Comparison of ENCODE assay signal across 22 cellular contexts in genomic region chr14:30243805-30244204, GRCh38.
DNase-seq lines count a peak whose midpoint lies in the region; ATAC-seq and TF ChIP-seq lines count a peak whose summit lies in the region.
"Had no signal": no experiment of that assay in that cellular context is flagged by ENCODE, and none has a peak within 500 bp of the region (broad histone marks: within the 10 kb centered on the region; RNA-seq: fewer than 3 reads in every experiment).

No MANE protein-coding gene starts in this region.

- H4K91ac ChIP-seq in IMR-90 (ENCODE audit: insufficient read depth, low read depth, low read length): no peak overlapping the region

- no peak overlapping the region for H2BK15ac ChIP-seq in IMR-90 (ENCODE audit: low read depth, low read length)

- ATAC-seq in IMR-90 (ENCODE audit: low read depth): peak; percentile 75
- ATAC-seq: activated CD8-positive, alpha-beta T cell treated with anti-CD3 and anti-CD28 coated beads for 36 hours; heart left ventricle; mucosa of descending colon; stimulated activated memory B cell treated with anti-CD40 and anti-IgM and Interleukin-4, amounts not matched to agents 10 μg/mL and 1 μg/mL and 100 μg/mL, for 72 hours had no signal

- H2BK20ac ChIP-seq in IMR-90 (ENCODE audit: low read depth, low read length): no peak overlapping the region

- no peak overlapping the region for H2BK5ac ChIP-seq in IMR-90 (ENCODE audit: low read depth, low read length, poor library complexity, severe bottlenecking)

- DNase-seq in AG09309 (ENCODE audit: low read depth) (peak; percentile 34), IMR-90 (peak; percentile 85), caudate nucleus (lab: John Stamatoyannopoulos, UW) (peak in 1 of 61 donors; percentile 4), iris pigment epithelial cell (ENCODE audit: low read depth) (peak; percentile 85), DMS53 (lab: John Stamatoyannopoulos, UW) (no peak), NCI-H446 treated with DMSO at 0.1 percent for 48 hours (lab: John Stamatoyannopoulos, UW) (no peak), NCI-H2107 (lab: John Stamatoyannopoulos, UW) (no peak), amniotic stem cell (lab: John Stamatoyannopoulos, UW) (no peak)
- DNase-seq: activated CD8-positive, alpha-beta T cell treated with anti-CD3 and anti-CD28 coated beads for 36 hours; DMS153; effector CD8-positive, alpha-beta T cell; H7; heart left ventricle; kidney; mucosa of descending colon; NCI-H510A; occipital lobe; upper lobe of left lung had no signal

- H4K20me1 ChIP-seq in IMR-90 (ENCODE audit: insufficient read depth, low read length): no peaks in the 10 kb centered on the region
- H4K20me1 ChIP-seq: BLaER1 had no signal

- H3K23ac ChIP-seq in IMR-90 (ENCODE audit: low read depth, low read length): no peak overlapping the region

- no peaks in the 10 kb centered on the region for H3K79me1 ChIP-seq in IMR-90 (ENCODE audit: low read depth in 1 of 2, low read length in 2 of 2)

- no peak overlapping the region for H2AK9ac ChIP-seq in IMR-90 (replicated peaks; ENCODE audit: low read depth, low read length, poor library complexity)

- no peak overlapping the region for H2AK5ac ChIP-seq in IMR-90 (ENCODE audit: low read depth, low read length)

- H3K4me2 ChIP-seq in IMR-90 (ENCODE audit: low read depth, low read length): no peak overlapping the region
- H3K4me2 ChIP-seq: BLaER1, KMS-11, PC-9 had no signal

- H3K56ac ChIP-seq in IMR-90 (ENCODE audit: extremely low read depth, insufficient read depth, low read length): no peak overlapping the region

- intact Hi-C loops in IMR-90 (cut with micrococcal nuclease): no loop called here

- no peak for TF ChIP-seq RAD21 in IMR-90 (IDR thresholded peaks at IDR 0.05; ENCODE audit: low read length)

- no peak overlapping the region for H2AFZ ChIP-seq in IMR-90 (replicated peaks; ENCODE audit: low read length, poor library complexity)
- H2AFZ ChIP-seq: PC-9 had no signal

- H3K4ac ChIP-seq in IMR-90 (ENCODE audit: low read depth, low read length): no peak overlapping the region

- H4K8ac ChIP-seq in IMR-90 (ENCODE audit: low read depth in 2 of 2, low read length in 2 of 2): no peak overlapping the region

- no peaks in the 10 kb centered on the region for H3K9me1 ChIP-seq in IMR-90 (ENCODE audit: insufficient read depth, low read length)

- H3K14ac ChIP-seq in IMR-90 (replicated peaks; ENCODE audit: low read depth, low read length): no peak overlapping the region

- H3K27me3 ChIP-seq in IMR-90 (ENCODE audit: control insufficient read depth, insufficient read depth, low read length): no peaks in the 10 kb centered on the region
- H3K27me3 ChIP-seq: BLaER1, heart left ventricle, upper lobe of left lung had no signal

- TF ChIP-seq CTCF in AG09309 (IDR thresholded peaks at IDR 0.05; ENCODE audit: control insufficient read depth, insufficient read depth, low read depth, low read length, missing control alignments) (no peak), IMR-90 (conservative IDR thresholded peaks at IDR 0.05; ENCODE audit: low read depth, low read length) (no peak)

- H3K4me3 ChIP-seq in AG09309 (ENCODE audit: control insufficient read depth, low read depth, low read length) (no peak overlapping the region), IMR-90 (ENCODE audit: insufficient read depth, low read depth, low read length) (no peak overlapping the region)
- H3K4me3 ChIP-seq: BLaER1, heart left ventricle, mucosa of descending colon, PC-9, upper lobe of left lung had no signal

- no peak overlapping the region for H3K18ac ChIP-seq in IMR-90 (ENCODE audit: low read depth, low read length)

- BruUV-seq in IMR-90 (replicated peaks; lab: Mats Ljungman, UMichigan): no TSS peak

- H2BK120ac ChIP-seq in IMR-90 (ENCODE audit: low read depth, low read length): no peak overlapping the region

- WGBS in IMR-90 (ENCODE audit: extremely low coverage in 2 of 2, insufficient read length in 1 of 2), 2 experiments: 0% methylated on average over 1 of the region's 1 CpG; no CpG with 5 or more reads in 1 of the 2 experiments

- H3K27ac ChIP-seq in IMR-90 (ENCODE audit: insufficient read depth, low read length) (no peak overlapping the region), caudate nucleus (ENCODE audit: low read depth, low read length) (peak overlapping the region; percentile 78)
- H3K27ac ChIP-seq: BLaER1, heart left ventricle, KMS-11, PC-9, upper lobe of left lung had no signal

- no peak overlapping the region for H3K9ac ChIP-seq in IMR-90 (ENCODE audit: low read depth, low read length)
- H3K9ac ChIP-seq: BLaER1, KMS-11 had no signal

- H3K4me1 ChIP-seq in IMR-90 (ENCODE audit: control insufficient read depth, insufficient read depth, low read length): peaks cover 2% of the 10 kb centered on the region; the same call in 1 of the 2 replicates
- H3K4me1 ChIP-seq: BLaER1, heart left ventricle, upper lobe of left lung had no signal

- dilution Hi-C loops in IMR-90 (cut with HindIII; ENCODE audit: low sequenced_read_pairs, unreplicated experiment): no loop called here

- H4K5ac ChIP-seq in IMR-90 (ENCODE audit: low read depth, low read length): no peak overlapping the region

- H3K36me3 ChIP-seq in IMR-90 (ENCODE audit: control insufficient read depth, insufficient read depth, low read length): no peaks in the 10 kb centered on the region
- H3K36me3 ChIP-seq: BLaER1, heart left ventricle, upper lobe of left lung had no signal

- in situ Hi-C loops in IMR-90 (cut with MboI; ENCODE audit: low sequenced_read_pairs): no loop called here

- no peak for TF ChIP-seq POLR2A in IMR-90 (IDR thresholded peaks at IDR 0.05; ENCODE audit: low read depth, low read length)

- H3K9me3 ChIP-seq in IMR-90 (ENCODE audit: control insufficient read depth, insufficient read depth, low read length): no peaks in the 10 kb centered on the region
- H3K9me3 ChIP-seq: BLaER1, heart left ventricle, mucosa of descending colon, upper lobe of left lung had no signal

- CTCF ChIA-PET in IMR-90 (lab: Yijun Ruan, JAX): no interaction called here

- POLR2A ChIA-PET in IMR-90 (lab: Charles Lee; ENCODE audit: unreplicated experiment): no interaction called here

TF ChIP-seq in IMR-90, 13 proteins besides CTCF, POLR2A, EP300 and RAD21:
- peak; percentile 46; the same call in 1 of the 2 replicates for TF ChIP-seq FOS (IDR thresholded peaks at IDR 0.05; ENCODE audit: low read depth, low read length)
- no peak for TF ChIP-seq ELK1 (IDR thresholded peaks at IDR 0.05; ENCODE audit: borderline replicate concordance, low read depth, low read length)
- no peak for TF ChIP-seq RCOR1 (IDR thresholded peaks at IDR 0.05; ENCODE audit: insufficient replicate concordance, low read length)
- TF ChIP-seq MXI1 (IDR thresholded peaks at IDR 0.05; ENCODE audit: borderline replicate concordance, low read depth, low read length): no peak
- TF ChIP-seq CEBPB (IDR thresholded peaks at IDR 0.05; ENCODE audit: low read depth, low read length): peak; percentile 94
- no peak for TF ChIP-seq BHLHE40 (IDR thresholded peaks at IDR 0.05; ENCODE audit: low read depth, low read length)
- TF ChIP-seq MAFK (IDR thresholded peaks at IDR 0.05; ENCODE audit: low read depth, low read length): no peak

Comparison
In these comparisons a context has a peak if more than half of its experiments do, and no peak if none do; other contexts are left out.
1. DNase-seq: peak in AG09309 (single experiment), IMR-90 (single experiment) and iris pigment epithelial cell (single experiment); none in DMS53 (single experiment), NCI-H446 treated with DMSO at 0.1 percent for 48 hours (single experiment), NCI-H2107 (single experiment) and amniotic stem cell (single experiment).